In genomic region chr5:173144200-173145176, GRCh38 we compare ENCODE assay signal across 8 cellular contexts. TPM values are rescaled to one million over a fixed set of nuclear protein-coding genes. Genes with fewer than 3 reads are reported as not detected.
A peak's percentile ranks its signal among the peaks of the same experiment; 100 is the strongest.
DNase-seq lines count a peak whose midpoint lies in the region; FAIRE-seq and TF ChIP-seq lines count a peak whose summit lies in the region.

A gene with protein sequence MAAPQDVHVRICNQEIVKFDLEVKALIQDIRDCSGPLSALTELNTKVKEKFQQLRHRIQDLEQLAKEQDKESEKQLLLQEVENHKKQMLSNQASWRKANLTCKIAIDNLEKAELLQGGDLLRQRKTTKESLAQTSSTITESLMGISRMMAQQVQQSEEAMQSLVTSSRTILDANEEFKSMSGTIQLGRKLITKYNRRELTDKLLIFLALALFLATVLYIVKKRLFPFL (plus strand): TSS chr5:173144531. CDS start chr5:173144546, 15 bp downstream.

- H3K9me3 Mint-ChIP-seq in nephron: no peaks in the 10 kb centered on the region
- no peaks in the 10 kb centered on the region for H3K9me3 Mint-ChIP-seq in stimulated activated naive CD8-positive, alpha-beta T cell treated with anti-CD3 and anti-CD28 coated beads, Interleukin-15, Interleukin-2, amounts not matched to agents 100 ng/mL and 50 ng/mL, for 24 hours

- peak; percentile 84 to 96 for DNase-seq in HAP-1 (ENCODE audit: low spot score in 2 of 2)
- peak; percentile 96 for DNase-seq in MG63
- peak; percentile 92 for DNase-seq in SHP77 treated with DMSO at 0.1 percent for 48 hours (lab: John Stamatoyannopoulos, UW)
- peak; percentile 99 for DNase-seq in activated effector memory CD4-positive, alpha-beta T cell treated with anti-CD3 and anti-CD28 coated beads, Interleukin-2, amount 50 U/mL, for 16 hours
- DNase-seq in fibroblast of the aortic adventitia (ENCODE audit: low read depth): peak; percentile 94

- peak within 1 kb of the TSS; percentile 98 to 99 (median 98) for H3K4me3 Mint-ChIP-seq in nephron
- peak within 1 kb of the TSS; percentile 98 for H3K4me3 Mint-ChIP-seq in stimulated activated naive CD8-positive, alpha-beta T cell treated with anti-CD3 and anti-CD28 coated beads, Interleukin-15, Interleukin-2, amounts not matched to agents 100 ng/mL and 50 ng/mL, for 24 hours

- no peaks in the 10 kb centered on the region for H3K9me3 ChIP-seq in HAP-1
- peaks cover 11% of the 10 kb centered on the region for H3K9me3 ChIP-seq in MG63

- peak within 1 kb of the TSS; percentile 89 to 98 (median 98) for H3K27ac Mint-ChIP-seq in nephron
- H3K27ac Mint-ChIP-seq in stimulated activated naive CD8-positive, alpha-beta T cell treated with anti-CD3 and anti-CD28 coated beads, Interleukin-15, Interleukin-2, amounts not matched to agents 100 ng/mL and 50 ng/mL, for 24 hours: peak within 1 kb of the TSS; percentile 97

- H3K36me3 ChIP-seq in HAP-1 (replicated peaks): peaks cover 14% of the 10 kb centered on the region
- H3K36me3 ChIP-seq in MG63: peaks cover 38% of the 10 kb centered on the region

- H3K27me3 ChIP-seq in HAP-1 (ENCODE audit: low read depth): no peaks in the 10 kb centered on the region
- H3K27me3 ChIP-seq in MG63: 0 out of 2 replicates have a peak, but pooled peaks cover 2% of the 10 kb centered on the region

- peaks cover 18% of the 10 kb centered on the region for H3K36me3 Mint-ChIP-seq in nephron (ENCODE audit: low read depth)
- H3K36me3 Mint-ChIP-seq in stimulated activated naive CD8-positive, alpha-beta T cell treated with anti-CD3 and anti-CD28 coated beads, Interleukin-15, Interleukin-2, amounts not matched to agents 100 ng/mL and 50 ng/mL, for 24 hours (ENCODE audit: low read depth): peaks cover 16% of the 10 kb centered on the region

- in situ Hi-C loops in HAP-1 (cut with MboI; ENCODE audit: low sequenced_read_pairs): loop anchor here (10.0 kb wide), 1 partner anchor 160 kb away; the partner anchor contains the start of gene ATP6V0E1

- peaks cover 8% of the 10 kb centered on the region for H3K4me1 Mint-ChIP-seq in nephron
- H3K4me1 Mint-ChIP-seq in stimulated activated naive CD8-positive, alpha-beta T cell treated with anti-CD3 and anti-CD28 coated beads, Interleukin-15, Interleukin-2, amounts not matched to agents 100 ng/mL and 50 ng/mL, for 24 hours (ENCODE audit: low read depth): peaks cover 26% of the 10 kb centered on the region

- H3K27me3 Mint-ChIP-seq in nephron (ENCODE audit: low read depth): peaks cover 4% of the 10 kb centered on the region
- H3K27me3 Mint-ChIP-seq in stimulated activated naive CD8-positive, alpha-beta T cell treated with anti-CD3 and anti-CD28 coated beads, Interleukin-15, Interleukin-2, amounts not matched to agents 100 ng/mL and 50 ng/mL, for 24 hours: no peaks in the 10 kb centered on the region

- H3K4me1 ChIP-seq in HAP-1: peaks cover 9% of the 10 kb centered on the region

- peak; percentile 94 for FAIRE-seq in G401.6 (lab: Jason Lieb, UNC)

- peak; percentile 99 for TF ChIP-seq CTCF in fibroblast of the aortic adventitia (IDR thresholded peaks at IDR 0.05; ENCODE audit: insufficient read depth, low read length)
- TF ChIP-seq CTCF in nephron (IDR thresholded peaks at IDR 0.05; ENCODE audit: unreplicated experiment in 3 of 3): peak; percentile 87 to 96 (median 94)

- H3K4me3 ChIP-seq in HAP-1 (peak within 1 kb of the TSS; percentile 97), MG63 (peak within 1 kb of the TSS; percentile 98), fibroblast of the aortic adventitia (ENCODE audit: low read depth, low read length) (peak within 1 kb of the TSS; percentile 99)

RNA-seq across cellular contexts. Expression of the gene that starts here (rescaled TPM):
- 35.4 and 47.6 TPM in 2 replicates for total RNA-seq in MG63 (2014; rRNA removed; shearing (Covaris generic); ENCODE audit: low replicate concordance)
- total RNA-seq in fibroblast of the aortic adventitia (ENCODE audit: low replicate concordance): 10.8 and 20.9 TPM in 2 replicates

Comparison
In these comparisons a context has a peak if more than half of its experiments do, and no peak if none do; other contexts are left out.
1. Peak in every context shown above with its lines: DNase-seq and H3K4me3 ChIP-seq.